10 cellular contexts compared by ENCODE assay signal in genomic region chr18:48827321-48828200, GRCh38.
A peak's percentile ranks its signal among the peaks of the same experiment; 100 is the strongest.
DNase-seq lines count a peak whose midpoint lies in the region; ATAC-seq, FAIRE-seq and TF ChIP-seq lines count a peak whose summit lies in the region.
"Had no signal": no experiment of that assay in that cellular context is flagged by ENCODE, and none has a peak within 500 bp of the region (broad histone marks: within the 10 kb centered on the region; RNA-seq: fewer than 3 reads in every experiment).

No MANE protein-coding gene starts in this region.

- TF ChIP-seq POLR2A in spleen (IDR thresholded peaks at IDR 0.05): no peak
- TF ChIP-seq POLR2A in GM12891 (IDR thresholded peaks at IDR 0.05; ENCODE audit: low read depth, low read length): no peak

- H3K36me3 ChIP-seq in right atrium auricular region (no peaks in the 10 kb centered on the region), spleen (no peaks in the 10 kb centered on the region)

- peak overlapping the region; percentile 85 for H3K27ac Mint-ChIP-seq in WTC11

- peaks cover 10% of the 10 kb centered on the region for H3K9me3 Mint-ChIP-seq in WTC11

- peaks cover 4% of the 10 kb centered on the region; the same call in 1 of the 2 replicates for H3K27me3 Mint-ChIP-seq in WTC11 (ENCODE audit: low read depth)

- H3K27me3 ChIP-seq in right atrium auricular region: no peaks in the 10 kb centered on the region
- H3K27me3 ChIP-seq in spleen (replicated peaks in 1 of 7): no peaks in the 10 kb centered on the region

- H3K36me3 Mint-ChIP-seq in WTC11: 0 out of 2 replicates have a peak, but pooled peaks cover 8% of the 10 kb centered on the region

- TF ChIP-seq CTCF in WTC11 (IDR thresholded peaks at IDR 0.05) (no peak), right atrium auricular region (IDR thresholded peaks at IDR 0.05) (no peak), spleen (IDR thresholded peaks at IDR 0.05 in 8 of 11, conservative IDR thresholded peaks at IDR 0.05 in 3 of 11) (no peak)

- POLR2A ChIA-PET in WTC11 (lab: Charles Lee): interaction anchor here (0.9 to 1.9 kb wide), 2 partner anchors 9 to 33 kb away, joined by 3 to 8 read pairs; no protein-coding TSS in a partner anchor

- H3K4me3 ChIP-seq in right atrium auricular region (peak overlapping the region in 1 of 2 donors; percentile 26), spleen (no peak overlapping the region)
- H3K4me3 ChIP-seq: lung had no signal

- peaks cover 58% of the 10 kb centered on the region for H3K4me1 Mint-ChIP-seq in WTC11

- FAIRE-seq in GM12891 (lab: Jason Lieb, UNC): no peak

- CTCF ChIA-PET in WTC11 (lab: Charles Lee): interaction anchor here (0.8 to 2.2 kb wide), 10 partner anchors 33 to 411 kb away, joined by 3 to 14 read pairs (median 4); no protein-coding TSS in a partner anchor

- WGBS in spleen, 5 donors: 70 to 86% (median 74%) methylated on average over 21 of the region's 21 CpGs

- peaks cover 0 to 72% of the 10 kb centered on the region in 2 donors for H3K4me1 ChIP-seq in right atrium auricular region
- peaks cover 3 to 65% (median 12%) of the 10 kb centered on the region in 6 donors for H3K4me1 ChIP-seq in spleen

- peak; percentile 78 for ATAC-seq in WTC11
- no peak for ATAC-seq in HG03342 (IDR thresholded peaks at IDR 0.05; ENCODE audit: unreplicated experiment)

- peak overlapping the region; percentile 79 to 80 for H3K27ac ChIP-seq in right atrium auricular region
- H3K27ac ChIP-seq in spleen: peak overlapping the region in 2 of 8 donors; percentile 10 to 29
- H3K27ac ChIP-seq: 22Rv1 had no signal

- H3K9me3 ChIP-seq in right atrium auricular region (no peaks in the 10 kb centered on the region), spleen (no peaks in the 10 kb centered on the region)

- peak overlapping the region; percentile 61 for H3K4me3 Mint-ChIP-seq in WTC11

- peak; percentile 54 for DNase-seq in DMS 273 (lab: John Stamatoyannopoulos, UW; ENCODE audit: unreplicated experiment)
- no peak for DNase-seq in DMS 273 treated with DMSO at 0.1 percent for 48 hours (lab: John Stamatoyannopoulos, UW)
- peak; percentile 59 for DNase-seq in WTC11 (ENCODE audit: low spot score)
- DNase-seq in right atrium auricular region (ENCODE audit: low spot score): peak; percentile 58
- peak; percentile 55 for DNase-seq in spleen
- no peak for DNase-seq in NCI-H226
- no peak for DNase-seq in GM12891 (ENCODE audit: insufficient read length, low spot score)

- intact Hi-C loops in spleen (cut with DNase I; ENCODE audit: low total_unique reads): no loop called here

TF ChIP-seq in WTC11, 78 proteins besides CTCF, POLR2A, EP300 and RAD21:
- TF ChIP-seq ZNF317 (CRISPR knock-in tag; IDR thresholded peaks at IDR 0.05; ENCODE audit: borderline replicate concordance, low read depth) (no peak), ZNF423 (CRISPR knock-in tag; IDR thresholded peaks at IDR 0.05) (no peak), PRRX2 (CRISPR knock-in tag; IDR thresholded peaks at IDR 0.05) (no peak), ATF2 (CRISPR knock-in tag; IDR thresholded peaks at IDR 0.05; ENCODE audit: borderline replicate concordance, low read depth) (no peak)
- TF ChIP-seq, protein P1, sequence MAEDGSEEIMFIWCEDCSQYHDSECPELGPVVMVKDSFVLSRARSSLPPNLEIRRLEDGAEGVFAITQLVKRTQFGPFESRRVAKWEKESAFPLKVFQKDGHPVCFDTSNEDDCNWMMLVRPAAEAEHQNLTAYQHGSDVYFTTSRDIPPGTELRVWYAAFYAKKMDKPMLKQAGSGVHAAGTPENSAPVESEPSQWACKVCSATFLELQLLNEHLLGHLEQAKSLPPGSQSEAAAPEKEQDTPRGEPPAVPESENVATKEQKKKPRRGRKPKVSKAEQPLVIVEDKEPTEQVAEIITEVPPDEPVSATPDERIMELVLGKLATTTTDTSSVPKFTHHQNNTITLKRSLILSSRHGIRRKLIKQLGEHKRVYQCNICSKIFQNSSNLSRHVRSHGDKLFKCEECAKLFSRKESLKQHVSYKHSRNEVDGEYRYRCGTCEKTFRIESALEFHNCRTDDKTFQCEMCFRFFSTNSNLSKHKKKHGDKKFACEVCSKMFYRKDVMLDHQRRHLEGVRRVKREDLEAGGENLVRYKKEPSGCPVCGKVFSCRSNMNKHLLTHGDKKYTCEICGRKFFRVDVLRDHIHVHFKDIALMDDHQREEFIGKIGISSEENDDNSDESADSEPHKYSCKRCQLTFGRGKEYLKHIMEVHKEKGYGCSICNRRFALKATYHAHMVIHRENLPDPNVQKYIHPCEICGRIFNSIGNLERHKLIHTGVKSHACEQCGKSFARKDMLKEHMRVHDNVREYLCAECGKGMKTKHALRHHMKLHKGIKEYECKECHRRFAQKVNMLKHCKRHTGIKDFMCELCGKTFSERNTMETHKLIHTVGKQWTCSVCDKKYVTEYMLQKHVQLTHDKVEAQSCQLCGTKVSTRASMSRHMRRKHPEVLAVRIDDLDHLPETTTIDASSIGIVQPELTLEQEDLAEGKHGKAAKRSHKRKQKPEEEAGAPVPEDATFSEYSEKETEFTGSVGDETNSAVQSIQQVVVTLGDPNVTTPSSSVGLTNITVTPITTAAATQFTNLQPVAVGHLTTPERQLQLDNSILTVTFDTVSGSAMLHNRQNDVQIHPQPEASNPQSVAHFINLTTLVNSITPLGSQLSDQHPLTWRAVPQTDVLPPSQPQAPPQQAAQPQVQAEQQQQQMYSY (CRISPR knock-in tag; IDR thresholded peaks at IDR 0.05): peak; percentile 36; the same call in 1 of the 2 replicates

TF ChIP-seq in GM12891, 5 proteins besides CTCF, POLR2A, EP300 and RAD21:
- TF ChIP-seq SPI1 (IDR thresholded peaks at IDR 0.05; ENCODE audit: low read depth, low read length): no peak
- no peak for TF ChIP-seq PAX5 (IDR thresholded peaks at IDR 0.05; ENCODE audit: insufficient read depth, low read length, severe bottlenecking)
- no peak for TF ChIP-seq POLR2AphosphoS5 (IDR thresholded peaks at IDR 0.05; ENCODE audit: low read depth, low read length)
- TF ChIP-seq POU2F2 (IDR thresholded peaks at IDR 0.05; ENCODE audit: low read depth, low read length): no peak
- TF ChIP-seq TAF1 (IDR thresholded peaks at IDR 0.05; ENCODE audit: low read depth, low read length): no peak
TF ChIP-seq in GM12891: peak in this region for 0.

Comparison
In these comparisons a context has a peak if more than half of its experiments do, and no peak if none do; other contexts are left out.
1. DNase-seq: peak in DMS 273 (single experiment), WTC11 (single experiment), right atrium auricular region (single experiment) and spleen (single experiment); none in DMS 273 treated with DMSO at 0.1 percent for 48 hours (single experiment), NCI-H226 (single experiment) and GM12891 (single experiment).